In the genomic region with DNA sequence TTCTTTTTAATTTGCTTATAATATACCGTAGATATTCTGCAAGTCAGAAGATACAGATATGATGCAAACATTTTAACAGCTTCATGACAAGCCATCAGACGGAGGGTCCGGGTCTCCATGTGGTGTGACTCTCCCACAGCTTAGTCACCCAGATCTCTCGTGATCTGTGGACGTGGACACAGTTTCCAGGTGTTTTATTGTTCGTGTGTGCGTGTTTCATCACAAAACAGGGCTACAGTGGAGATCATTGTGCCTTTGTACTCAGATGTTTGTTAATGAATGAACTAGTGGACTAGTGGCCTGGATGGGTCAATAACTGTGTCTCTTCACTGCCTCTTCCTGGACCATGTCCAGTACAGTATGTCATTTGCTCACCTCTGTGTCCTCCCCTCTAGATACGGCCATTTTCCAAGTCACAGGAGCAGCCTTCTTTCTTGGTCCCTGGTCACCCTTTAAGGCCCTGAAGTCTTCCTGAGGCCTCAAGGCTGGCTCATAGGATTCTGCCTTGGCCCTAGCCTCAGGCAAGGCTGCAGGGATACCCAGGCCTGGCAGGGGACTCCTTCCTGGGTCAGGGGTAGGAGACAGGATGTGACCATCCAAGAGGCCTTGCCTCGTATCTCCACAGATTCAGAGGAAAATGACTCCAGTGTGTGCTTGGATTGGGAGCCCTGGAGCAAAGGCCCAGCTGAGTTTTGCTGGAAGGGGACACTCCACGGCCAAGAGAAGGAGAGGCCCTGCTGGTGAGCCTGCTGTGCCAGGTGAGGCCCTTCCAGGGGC, we compare ENCODE assay signal across 1 cellular context.
TF ChIP-seq lines count a peak whose summit lies in the region.

No MANE protein-coding gene starts in this region.

TF ChIP-seq in HepG2, 621 proteins besides CTCF, POLR2A, EP300 and RAD21 (continued from another document and continues in another):
- TF ChIP-seq ZNF747 (CRISPR knock-in tag; IDR thresholded peaks at IDR 0.05; ENCODE audit: borderline replicate concordance) (peak; percentile 96), SRY (CRISPR knock-in tag; IDR thresholded peaks at IDR 0.05) (0 out of 2 replicates have a peak, but pooled peaks have one; percentile 68), GFI1 (CRISPR knock-in tag; IDR thresholded peaks at IDR 0.05; ENCODE audit: borderline replicate concordance) (no peak), ZFP36L2 (CRISPR knock-in tag; IDR thresholded peaks at IDR 0.05) (no peak), ZNF766 (CRISPR knock-in tag; IDR thresholded peaks at IDR 0.05; ENCODE audit: borderline replicate concordance) (no peak), SIN3B (IDR thresholded peaks at IDR 0.05; ENCODE audit: low read length) (no peak), ZMYM4 (CRISPR knock-in tag; IDR thresholded peaks at IDR 0.05) (peak; percentile 84), DNMT3B (CRISPR knock-in tag; conservative IDR thresholded peaks at IDR 0.05) (no peak), ZSCAN31 (CRISPR knock-in tag; IDR thresholded peaks at IDR 0.05; ENCODE audit: low read depth) (peak; percentile 84), ZNF761 (CRISPR knock-in tag; conservative IDR thresholded peaks at IDR 0.05) (peak; percentile 83; the same call in 1 of the 2 replicates), POLR2G (IDR thresholded peaks at IDR 0.05; ENCODE audit: low read depth, low read length) (peak; percentile 78), ZNF816 (CRISPR knock-in tag; IDR thresholded peaks at IDR 0.05; ENCODE audit: borderline replicate concordance) (no peak; the same call in 1 of the 2 replicates), KAT8 (CRISPR knock-in tag; IDR thresholded peaks at IDR 0.05) (peak; percentile 91), ZNF577 (CRISPR knock-in tag; IDR thresholded peaks at IDR 0.05; ENCODE audit: borderline replicate concordance, low read depth) (no peak), BCL6 (CRISPR knock-in tag; IDR thresholded peaks at IDR 0.05) (peak; percentile 70), NCOR1 (IDR thresholded peaks at IDR 0.05; ENCODE audit: borderline replicate concordance, low read length) (peak; percentile 94), WIZ (CRISPR knock-in tag; IDR thresholded peaks at IDR 0.05) (peak; percentile 91; the same call in 1 of the 2 replicates), MBD4 (IDR thresholded peaks at IDR 0.05; ENCODE audit: borderline replicate concordance, low read length) (no peak), ZNF337 (CRISPR knock-in tag; IDR thresholded peaks at IDR 0.05; ENCODE audit: borderline replicate concordance, low read depth) (peak; percentile 71; the same call in 1 of the 2 replicates), HNRNPL (IDR thresholded peaks at IDR 0.05; ENCODE audit: low read depth, low read length) (no peak), ZNF703 (CRISPR knock-in tag; IDR thresholded peaks at IDR 0.05; ENCODE audit: borderline replicate concordance) (no peak), FOXP1 (IDR thresholded peaks at IDR 0.05) (peak; percentile 23; the same call in 1 of the 2 replicates), FOXP1 (CRISPR knock-in tag; IDR thresholded peaks at IDR 0.05) (peak; percentile 87), MIER3 (CRISPR knock-in tag; IDR thresholded peaks at IDR 0.05; ENCODE audit: borderline replicate concordance) (peak; percentile 92; the same call in 1 of the 2 replicates), POLR2AphosphoS5 (IDR thresholded peaks at IDR 0.05; ENCODE audit: low read depth, low read length) (peak; percentile 72), ZNF329 (CRISPR knock-in tag; IDR thresholded peaks at IDR 0.05; ENCODE audit: low read depth) (0 out of 2 replicates have a peak, but pooled peaks have one; percentile 2), CHCHD3 (CRISPR knock-in tag; IDR thresholded peaks at IDR 0.05) (no peak), ARNT2 (CRISPR knock-in tag; IDR thresholded peaks at IDR 0.05; ENCODE audit: low read depth) (no peak), RARA (CRISPR knock-in tag; IDR thresholded peaks at IDR 0.05) (peak; percentile 86), ZNF556 (CRISPR knock-in tag; IDR thresholded peaks at IDR 0.05; ENCODE audit: borderline replicate concordance) (peak; percentile 90; the same call in 1 of the 2 replicates), SMC3 (IDR thresholded peaks at IDR 0.05; ENCODE audit: low read length) (peak; percentile 8; the same call in 1 of the 2 replicates), ZNF790 (CRISPR knock-in tag; IDR thresholded peaks at IDR 0.05; ENCODE audit: borderline replicate concordance) (0 out of 2 replicates have a peak, but pooled peaks have one; percentile 49), ZNF720 (CRISPR knock-in tag; IDR thresholded peaks at IDR 0.05) (no peak), ZNF746 (CRISPR knock-in tag; IDR thresholded peaks at IDR 0.05) (peak; percentile 72; the same call in 1 of the 2 replicates), MED13 (CRISPR knock-in tag; IDR thresholded peaks at IDR 0.05) (no peak), SMARCE1 (IDR thresholded peaks at IDR 0.05; ENCODE audit: borderline replicate concordance) (no peak), ZNF652 (CRISPR knock-in tag; IDR thresholded peaks at IDR 0.05; ENCODE audit: borderline replicate concordance, low read depth) (no peak), ZNF441 (CRISPR knock-in tag; IDR thresholded peaks at IDR 0.05; ENCODE audit: borderline replicate concordance) (0 out of 2 replicates have a peak, but pooled peaks have one; percentile 12), ZNF468 (CRISPR knock-in tag; IDR thresholded peaks at IDR 0.05) (no peak), MEIS1 (CRISPR knock-in tag; IDR thresholded peaks at IDR 0.05; ENCODE audit: borderline replicate concordance) (peak; percentile 98), NFE2L2 (IDR thresholded peaks at IDR 0.05; ENCODE audit: low read length) (no peak), CHD2 (IDR thresholded peaks at IDR 0.05; ENCODE audit: low read depth, low read length) (peak; percentile 85), SP140L (CRISPR knock-in tag; IDR thresholded peaks at IDR 0.05; ENCODE audit: borderline replicate concordance) (peak; percentile 39; the same call in 1 of the 2 replicates), NONO (IDR thresholded peaks at IDR 0.05) (no peak), NONO (CRISPR knock-in tag; conservative IDR thresholded peaks at IDR 0.05) (peak; percentile 71; the same call in 1 of the 2 replicates), AKAP8 (CRISPR knock-in tag; IDR thresholded peaks at IDR 0.05) (peak; percentile 57; the same call in 1 of the 2 replicates)
- TF ChIP-seq, protein P1, sequence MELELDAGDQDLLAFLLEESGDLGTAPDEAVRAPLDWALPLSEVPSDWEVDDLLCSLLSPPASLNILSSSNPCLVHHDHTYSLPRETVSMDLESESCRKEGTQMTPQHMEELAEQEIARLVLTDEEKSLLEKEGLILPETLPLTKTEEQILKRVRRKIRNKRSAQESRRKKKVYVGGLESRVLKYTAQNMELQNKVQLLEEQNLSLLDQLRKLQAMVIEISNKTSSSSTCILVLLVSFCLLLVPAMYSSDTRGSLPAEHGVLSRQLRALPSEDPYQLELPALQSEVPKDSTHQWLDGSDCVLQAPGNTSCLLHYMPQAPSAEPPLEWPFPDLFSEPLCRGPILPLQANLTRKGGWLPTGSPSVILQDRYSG (CRISPR knock-in tag; IDR thresholded peaks at IDR 0.05), result no peak
- TF ChIP-seq, protein P2, sequence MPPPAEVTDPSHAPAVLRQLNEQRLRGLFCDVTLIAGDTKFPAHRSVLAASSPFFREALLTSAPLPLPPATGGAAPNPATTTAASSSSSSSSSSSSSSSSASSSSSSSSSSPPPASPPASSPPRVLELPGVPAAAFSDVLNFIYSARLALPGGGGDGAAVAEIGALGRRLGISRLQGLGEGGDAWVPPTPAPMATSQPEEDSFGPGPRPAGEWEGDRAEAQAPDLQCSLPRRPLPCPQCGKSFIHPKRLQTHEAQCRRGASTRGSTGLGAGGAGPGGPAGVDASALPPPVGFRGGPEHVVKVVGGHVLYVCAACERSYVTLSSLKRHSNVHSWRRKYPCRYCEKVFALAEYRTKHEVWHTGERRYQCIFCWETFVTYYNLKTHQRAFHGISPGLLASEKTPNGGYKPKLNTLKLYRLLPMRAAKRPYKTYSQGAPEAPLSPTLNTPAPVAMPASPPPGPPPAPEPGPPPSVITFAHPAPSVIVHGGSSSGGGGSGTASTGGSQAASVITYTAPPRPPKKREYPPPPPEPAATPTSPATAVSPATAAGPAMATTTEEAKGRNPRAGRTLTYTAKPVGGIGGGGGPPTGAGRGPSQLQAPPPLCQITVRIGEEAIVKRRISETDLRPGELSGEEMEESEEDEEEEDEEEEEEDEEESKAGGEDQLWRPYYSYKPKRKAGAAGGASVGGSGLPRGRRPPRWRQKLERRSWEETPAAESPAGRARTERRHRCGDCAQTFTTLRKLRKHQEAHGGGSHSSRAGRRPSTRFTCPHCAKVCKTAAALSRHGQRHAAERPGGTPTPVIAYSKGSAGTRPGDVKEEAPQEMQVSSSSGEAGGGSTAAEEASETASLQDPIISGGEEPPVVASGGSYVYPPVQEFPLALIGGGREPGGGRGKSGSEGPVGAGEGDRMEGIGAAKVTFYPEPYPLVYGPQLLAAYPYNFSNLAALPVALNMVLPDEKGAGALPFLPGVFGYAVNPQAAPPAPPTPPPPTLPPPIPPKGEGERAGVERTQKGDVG (CRISPR knock-in tag; IDR thresholded peaks at IDR 0.05; ENCODE audit: borderline replicate concordance), result peak; percentile 90; the same call in 1 of the 2 replicates
- TF ChIP-seq, protein P3, sequence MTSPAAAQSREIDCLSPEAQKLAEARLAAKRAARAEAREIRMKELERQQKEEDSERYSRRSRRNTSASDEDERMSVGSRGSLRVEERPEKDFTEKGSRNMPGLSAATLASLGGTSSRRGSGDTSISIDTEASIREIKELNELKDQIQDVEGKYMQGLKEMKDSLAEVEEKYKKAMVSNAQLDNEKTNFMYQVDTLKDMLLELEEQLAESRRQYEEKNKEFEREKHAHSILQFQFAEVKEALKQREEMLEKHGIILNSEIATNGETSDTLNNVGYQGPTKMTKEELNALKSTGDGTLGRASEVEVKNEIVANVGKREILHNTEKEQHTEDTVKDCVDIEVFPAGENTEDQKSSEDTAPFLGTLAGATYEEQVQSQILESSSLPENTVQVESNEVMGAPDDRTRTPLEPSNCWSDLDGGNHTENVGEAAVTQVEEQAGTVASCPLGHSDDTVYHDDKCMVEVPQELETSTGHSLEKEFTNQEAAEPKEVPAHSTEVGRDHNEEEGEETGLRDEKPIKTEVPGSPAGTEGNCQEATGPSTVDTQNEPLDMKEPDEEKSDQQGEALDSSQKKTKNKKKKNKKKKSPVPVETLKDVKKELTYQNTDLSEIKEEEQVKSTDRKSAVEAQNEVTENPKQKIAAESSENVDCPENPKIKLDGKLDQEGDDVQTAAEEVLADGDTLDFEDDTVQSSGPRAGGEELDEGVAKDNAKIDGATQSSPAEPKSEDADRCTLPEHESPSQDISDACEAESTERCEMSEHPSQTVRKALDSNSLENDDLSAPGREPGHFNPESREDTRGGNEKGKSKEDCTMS (CRISPR knock-in tag; conservative IDR thresholded peaks at IDR 0.05), result no peak
- TF ChIP-seq, protein P4, sequence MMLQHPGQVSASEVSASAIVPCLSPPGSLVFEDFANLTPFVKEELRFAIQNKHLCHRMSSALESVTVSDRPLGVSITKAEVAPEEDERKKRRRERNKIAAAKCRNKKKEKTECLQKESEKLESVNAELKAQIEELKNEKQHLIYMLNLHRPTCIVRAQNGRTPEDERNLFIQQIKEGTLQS (CRISPR knock-in tag; IDR thresholded peaks at IDR 0.05), result 0 out of 2 replicates have a peak, but pooled peaks have one; percentile 50
- TF ChIP-seq, protein P5, sequence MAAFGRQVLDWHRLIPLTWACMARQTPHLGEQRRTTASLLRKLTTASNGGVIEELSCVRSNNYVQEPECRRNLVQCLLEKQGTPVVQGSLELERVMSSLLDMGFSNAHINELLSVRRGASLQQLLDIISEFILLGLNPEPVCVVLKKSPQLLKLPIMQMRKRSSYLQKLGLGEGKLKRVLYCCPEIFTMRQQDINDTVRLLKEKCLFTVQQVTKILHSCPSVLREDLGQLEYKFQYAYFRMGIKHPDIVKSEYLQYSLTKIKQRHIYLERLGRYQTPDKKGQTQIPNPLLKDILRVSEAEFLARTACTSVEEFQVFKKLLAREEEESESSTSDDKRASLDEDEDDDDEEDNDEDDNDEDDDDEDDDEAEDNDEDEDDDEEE (CRISPR knock-in tag; IDR thresholded peaks at IDR 0.05), result 0 out of 2 replicates have a peak, but pooled peaks have one; percentile 54
- TF ChIP-seq, protein P6, sequence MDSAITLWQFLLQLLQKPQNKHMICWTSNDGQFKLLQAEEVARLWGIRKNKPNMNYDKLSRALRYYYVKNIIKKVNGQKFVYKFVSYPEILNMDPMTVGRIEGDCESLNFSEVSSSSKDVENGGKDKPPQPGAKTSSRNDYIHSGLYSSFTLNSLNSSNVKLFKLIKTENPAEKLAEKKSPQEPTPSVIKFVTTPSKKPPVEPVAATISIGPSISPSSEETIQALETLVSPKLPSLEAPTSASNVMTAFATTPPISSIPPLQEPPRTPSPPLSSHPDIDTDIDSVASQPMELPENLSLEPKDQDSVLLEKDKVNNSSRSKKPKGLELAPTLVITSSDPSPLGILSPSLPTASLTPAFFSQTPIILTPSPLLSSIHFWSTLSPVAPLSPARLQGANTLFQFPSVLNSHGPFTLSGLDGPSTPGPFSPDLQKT (CRISPR knock-in tag; IDR thresholded peaks at IDR 0.05; ENCODE audit: borderline replicate concordance), result no peak
- TF ChIP-seq, protein P7, sequence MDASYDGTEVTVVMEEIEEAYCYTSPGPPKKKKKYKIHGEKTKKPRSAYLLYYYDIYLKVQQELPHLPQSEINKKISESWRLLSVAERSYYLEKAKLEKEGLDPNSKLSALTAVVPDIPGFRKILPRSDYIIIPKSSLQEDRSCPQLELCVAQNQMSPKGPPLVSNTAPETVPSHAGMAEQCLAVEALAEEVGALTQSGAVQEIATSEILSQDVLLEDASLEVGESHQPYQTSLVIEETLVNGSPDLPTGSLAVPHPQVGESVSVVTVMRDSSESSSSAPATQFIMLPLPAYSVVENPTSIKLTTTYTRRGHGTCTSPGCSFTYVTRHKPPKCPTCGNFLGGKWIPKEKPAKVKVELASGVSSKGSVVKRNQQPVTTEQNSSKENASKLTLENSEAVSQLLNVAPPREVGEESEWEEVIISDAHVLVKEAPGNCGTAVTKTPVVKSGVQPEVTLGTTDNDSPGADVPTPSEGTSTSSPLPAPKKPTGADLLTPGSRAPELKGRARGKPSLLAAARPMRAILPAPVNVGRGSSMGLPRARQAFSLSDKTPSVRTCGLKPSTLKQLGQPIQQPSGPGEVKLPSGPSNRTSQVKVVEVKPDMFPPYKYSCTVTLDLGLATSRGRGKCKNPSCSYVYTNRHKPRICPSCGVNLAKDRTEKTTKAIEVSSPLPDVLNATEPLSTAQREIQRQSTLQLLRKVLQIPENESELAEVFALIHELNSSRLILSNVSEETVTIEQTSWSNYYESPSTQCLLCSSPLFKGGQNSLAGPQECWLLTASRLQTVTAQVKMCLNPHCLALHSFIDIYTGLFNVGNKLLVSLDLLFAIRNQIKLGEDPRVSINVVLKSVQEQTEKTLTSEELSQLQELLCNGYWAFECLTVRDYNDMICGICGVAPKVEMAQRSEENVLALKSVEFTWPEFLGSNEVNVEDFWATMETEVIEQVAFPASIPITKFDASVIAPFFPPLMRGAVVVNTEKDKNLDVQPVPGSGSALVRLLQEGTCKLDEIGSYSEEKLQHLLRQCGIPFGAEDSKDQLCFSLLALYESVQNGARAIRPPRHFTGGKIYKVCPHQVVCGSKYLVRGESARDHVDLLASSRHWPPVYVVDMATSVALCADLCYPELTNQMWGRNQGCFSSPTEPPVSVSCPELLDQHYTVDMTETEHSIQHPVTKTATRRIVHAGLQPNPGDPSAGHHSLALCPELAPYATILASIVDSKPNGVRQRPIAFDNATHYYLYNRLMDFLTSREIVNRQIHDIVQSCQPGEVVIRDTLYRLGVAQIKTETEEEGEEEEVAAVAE (CRISPR knock-in tag; IDR thresholded peaks at IDR 0.05; ENCODE audit: borderline replicate concordance), result peak; percentile 69
